In the genomic region with DNA sequence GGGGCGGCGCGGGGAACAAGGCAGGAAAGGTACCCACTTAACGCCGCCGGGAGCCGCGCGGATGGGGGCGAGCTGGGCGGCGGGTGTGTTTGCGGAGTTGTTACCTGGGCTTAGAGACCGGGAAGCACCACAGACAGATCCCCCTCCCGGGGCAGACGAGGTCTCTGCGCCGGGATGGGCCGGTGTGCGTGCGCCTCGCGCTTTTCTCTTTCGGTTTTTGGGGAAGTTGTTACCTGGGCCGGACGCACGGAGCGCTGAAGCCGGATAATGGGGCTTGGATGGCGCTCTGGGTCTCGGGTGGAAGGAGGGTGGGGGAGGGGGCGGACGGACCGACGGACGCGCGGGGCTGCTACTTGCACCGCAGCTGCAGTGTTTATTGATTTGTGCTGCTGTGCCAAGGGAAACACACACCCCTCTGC, we compare ENCODE assay signal across 8 cellular contexts. TPM values are rescaled to one million over a fixed set of nuclear protein-coding genes. Genes with fewer than 3 reads are reported as not detected.
DNase-seq lines count a peak whose midpoint lies in the region; ATAC-seq and TF ChIP-seq lines count a peak whose summit lies in the region.

No MANE protein-coding gene starts in this region.

- ATAC-seq in GM18520 (IDR thresholded peaks at IDR 0.05; ENCODE audit: unreplicated experiment) (peak; percentile 7), HG02943 (IDR thresholded peaks at IDR 0.05; ENCODE audit: low read depth, unreplicated experiment) (peak; percentile 31), GM18519 (IDR thresholded peaks at IDR 0.05; ENCODE audit: low FRiP score, unreplicated experiment) (no peak)

- H3K9me3 ChIP-seq in ascending aorta (no peaks in the 10 kb centered on the region), iPS-18a (ENCODE audit: control insufficient read depth, low read depth, low read length) (no peaks in the 10 kb centered on the region), skeletal muscle satellite cell (replicated peaks; ENCODE audit: low read length) (no peaks in the 10 kb centered on the region)

- intact Hi-C loops in ascending aorta (cut with DNase I), result loop anchor here (5.0 kb wide), 1 partner anchor 437 kb away; no protein-coding TSS in a partner anchor

- H3K27ac ChIP-seq in ascending aorta, result peak overlapping the region; percentile 95 to 98
- H3K27ac ChIP-seq in iPS-18a (ENCODE audit: low read length), result no peak overlapping the region

- H3K36me3 ChIP-seq in ascending aorta (no peaks in the 10 kb centered on the region), iPS-18a (ENCODE audit: control insufficient read depth, low read depth, low read length) (no peaks in the 10 kb centered on the region), skeletal muscle satellite cell (ENCODE audit: insufficient read depth, low read length) (no peaks in the 10 kb centered on the region)

- H3K4me1 ChIP-seq in ascending aorta, result peaks cover 0 to 14% of the 10 kb centered on the region in 2 donors
- H3K4me1 ChIP-seq in iPS-18a (ENCODE audit: control insufficient read depth, low read depth, low read length), result peaks cover 7% of the 10 kb centered on the region
- H3K4me1 ChIP-seq in skeletal muscle satellite cell (ENCODE audit: control insufficient read depth, insufficient read depth, low read length), result peaks cover 51% of the 10 kb centered on the region

- no peak for TF ChIP-seq CTCF in ascending aorta (IDR thresholded peaks at IDR 0.05)

- DNase-seq in SW480 (ENCODE audit: low spot score), result peak; percentile 54
- peak in 1 of 2 donors; percentile 68 for DNase-seq in ascending aorta (ENCODE audit: low spot score in 2 of 2)
- DNase-seq in Ammon's horn (ENCODE audit: low spot score), result no peak

- H3K4me2 ChIP-seq in skeletal muscle satellite cell (ENCODE audit: low read length), result peak overlapping the region; percentile 94

- H3K9ac ChIP-seq in iPS-18a (ENCODE audit: low read length) (no peak overlapping the region), skeletal muscle satellite cell (ENCODE audit: low read depth, low read length) (peak overlapping the region; percentile 94)

- H3K4me3 ChIP-seq in ascending aorta (peak overlapping the region; percentile 96 to 98), iPS-18a (ENCODE audit: low read length) (peak overlapping the region; percentile 76), skeletal muscle satellite cell (ENCODE audit: low read length) (peak overlapping the region; percentile 83)

- H3K27me3 ChIP-seq in ascending aorta (no peaks in the 10 kb centered on the region), iPS-18a (ENCODE audit: control insufficient read depth, insufficient read depth, low read length) (peaks cover 68% of the 10 kb centered on the region), skeletal muscle satellite cell (ENCODE audit: control insufficient read depth, insufficient read depth, low read length) (no peaks in the 10 kb centered on the region)

RNA-seq across cellular contexts. Expression of gene ZEB1, which starts 1.2 kb away (rescaled TPM):
- total RNA-seq in ascending aorta, result 77.3 TPM
- total RNA-seq in skeletal muscle satellite cell (2012; rRNA removed), result 58.8 and 80.6 TPM in 2 replicates
